Comparison of ENCODE assay signal across 3 cellular contexts in genomic region chr2:15794608-15795134, GRCh38.
"Had no signal": no experiment of that assay in that cellular context is flagged by ENCODE, and none has a peak within 500 bp of the region (broad histone marks: within the 10 kb centered on the region; RNA-seq: fewer than 3 reads in every experiment).

No MANE protein-coding gene starts in this region.

- H3K4me3 ChIP-seq: K562 had no signal

- H3K27ac ChIP-seq: HL-60 had no signal

- DNase-seq: IMR-90 had no signal
